Comparison of ENCODE assay signal across 18 cellular contexts in genomic region chr10:43426476-43426875, GRCh38. TPM values are rescaled to one million over a fixed set of nuclear protein-coding genes. Genes with fewer than 3 reads are reported as not detected.
"Had no signal": no experiment of that assay in that cellular context is flagged by ENCODE, and none has a peak within 500 bp of the region (broad histone marks: within the 10 kb centered on the region; RNA-seq: fewer than 3 reads in every experiment).

No MANE protein-coding gene starts in this region.

RNA-seq across cellular contexts. Expression of gene FXYD4, which starts 55.0 kb away (rescaled TPM):
- total RNA-seq: kidney epithelial cell; left cardiac atrium; left colon; left lobe of liver; left ventricle myocardium inferior; left ventricle myocardium superior; liver; lower leg skin; lower lobe of right lung; lung microvascular endothelial cell; mammary epithelial cell; mesenteric fat pad; mesothelial cell of epicardium; mononuclear cell; mucosa of descending colon; naive thymus-derived CD8-positive, alpha-beta T cell had no signal
- polyA plus RNA-seq: immature natural killer cell; keratinocyte; liver; mammary epithelial cell; naive thymus-derived CD8-positive, alpha-beta T cell had no signal
